8 cellular contexts compared by ENCODE assay signal in the genomic region with DNA sequence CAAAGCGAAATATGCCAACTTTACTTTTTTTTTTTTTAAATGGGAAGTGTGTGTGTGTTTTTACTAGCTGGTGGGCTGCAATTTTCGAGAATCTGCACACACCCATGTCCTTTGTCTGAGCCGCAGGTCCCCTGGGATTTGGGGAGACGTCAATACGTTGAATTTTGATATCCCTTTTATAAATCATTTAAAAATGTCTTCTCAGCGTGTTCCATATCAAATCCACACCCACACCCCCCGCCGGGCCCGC.
DNase-seq lines count a peak whose midpoint lies in the region; ATAC-seq lines count a peak whose summit lies in the region.

No MANE protein-coding gene starts in this region.

- ATAC-seq in GM18909 (IDR thresholded peaks at IDR 0.05; ENCODE audit: poor library complexity, unreplicated experiment) (no peak), HG03039 (IDR thresholded peaks at IDR 0.05; ENCODE audit: unreplicated experiment) (no peak)

- no peaks in the 10 kb centered on the region for H3K36me3 ChIP-seq in iPS-18a (ENCODE audit: control insufficient read depth, low read depth, low read length)
- peaks cover 0 to 3% (median 2%) of the 10 kb centered on the region in 5 donors for H3K36me3 ChIP-seq in subcutaneous abdominal adipose tissue (ENCODE audit: control insufficient read depth in 5 of 5, insufficient read depth in 5 of 5, low read length in 5 of 5)

- H3K9ac ChIP-seq in iPS-18a (ENCODE audit: low read length) (peak overlapping the region; percentile 99), subcutaneous abdominal adipose tissue (ENCODE audit: low read length in 5 of 5) (peak overlapping the region; percentile 49 to 98 (median 96))

- H3K36me3 Mint-ChIP-seq in activated naive CD8-positive, alpha-beta T cell = peaks cover 3% of the 10 kb centered on the region

- H3K27me3 ChIP-seq in iPS-18a (ENCODE audit: control insufficient read depth, insufficient read depth, low read length) (no peaks in the 10 kb centered on the region), subcutaneous abdominal adipose tissue (ENCODE audit: control insufficient read depth in 5 of 5, insufficient read depth in 4 of 5, low read length in 5 of 5) (no peaks in the 10 kb centered on the region)

- peak overlapping the region; percentile 98 for H3K27ac ChIP-seq in iPS-18a (ENCODE audit: low read length)
- peak overlapping the region; percentile 98 for H3K27ac ChIP-seq in subcutaneous abdominal adipose tissue (ENCODE audit: low read depth, low read length)

- H3K4me1 ChIP-seq in iPS-18a (ENCODE audit: control insufficient read depth, low read depth, low read length) = peaks cover 5% of the 10 kb centered on the region
- H3K4me1 ChIP-seq in subcutaneous abdominal adipose tissue (ENCODE audit: control insufficient read depth in 5 of 5, insufficient read depth in 5 of 5, low read length in 5 of 5) = peaks cover 9 to 17% (median 11%) of the 10 kb centered on the region in 5 donors

- H3K9me3 ChIP-seq in iPS-18a (ENCODE audit: control insufficient read depth, low read depth, low read length) = no peaks in the 10 kb centered on the region
- H3K9me3 ChIP-seq in subcutaneous abdominal adipose tissue (ENCODE audit: control insufficient read depth in 5 of 5, low read length in 5 of 5) = peaks cover 0 to 5% (median 0%) of the 10 kb centered on the region in 5 donors

- peak overlapping the region; percentile 99 for H3K27ac Mint-ChIP-seq in activated naive CD8-positive, alpha-beta T cell

- in situ Hi-C loops in KBM-7 (cut with MboI; ENCODE audit: low pct_unique_long_range_greater_than_20kb, low sequenced_read_pairs) = no loop called here

- peak overlapping the region; percentile 96 for H3K4me3 Mint-ChIP-seq in activated naive CD8-positive, alpha-beta T cell

- H3K4me1 Mint-ChIP-seq in activated naive CD8-positive, alpha-beta T cell (ENCODE audit: low read depth) = peaks cover 33% of the 10 kb centered on the region

- H3K27me3 Mint-ChIP-seq in activated naive CD8-positive, alpha-beta T cell = no peaks in the 10 kb centered on the region

- peaks cover 5% of the 10 kb centered on the region for H3K9me3 Mint-ChIP-seq in activated naive CD8-positive, alpha-beta T cell (ENCODE audit: low read depth)

- DNase-seq in stimulated activated CD4-positive, alpha-beta T cell treated with anti-CD3 and anti-CD28 coated beads, Interleukin-4, amount 100 ng/mL, for 48 hours (ENCODE audit: low read depth in 2 of 2) = peak; percentile 66 to 67
- no peak for DNase-seq in stimulated activated CD4-positive, alpha-beta T cell treated with anti-CD3 and anti-CD28 coated beads, Interleukin-12 subunit alpha, Interleukin-12 subunit beta, amount 100 ng/mL, for 4 hours
- DNase-seq in KBM-7 = no peak

- H3K4me3 ChIP-seq in iPS-18a (ENCODE audit: low read length) (peak overlapping the region; percentile 94), subcutaneous abdominal adipose tissue (ENCODE audit: low read depth in 1 of 5, low read length in 5 of 5) (peak overlapping the region; percentile 76 to 99 (median 93))

Comparison
In these comparisons a context has a peak if more than half of its experiments do, and no peak if none do; other contexts are left out.
1. DNase-seq: peak in stimulated activated CD4-positive, alpha-beta T cell treated with anti-CD3 and anti-CD28 coated beads, Interleukin-4, amount 100 ng/mL, for 48 hours (2 of 2); none in stimulated activated CD4-positive, alpha-beta T cell treated with anti-CD3 and anti-CD28 coated beads, Interleukin-12 subunit alpha, Interleukin-12 subunit beta, amount 100 ng/mL, for 4 hours (single experiment) and KBM-7 (single experiment).